Comparison of ENCODE assay signal across 2 cellular contexts in the genomic region with DNA sequence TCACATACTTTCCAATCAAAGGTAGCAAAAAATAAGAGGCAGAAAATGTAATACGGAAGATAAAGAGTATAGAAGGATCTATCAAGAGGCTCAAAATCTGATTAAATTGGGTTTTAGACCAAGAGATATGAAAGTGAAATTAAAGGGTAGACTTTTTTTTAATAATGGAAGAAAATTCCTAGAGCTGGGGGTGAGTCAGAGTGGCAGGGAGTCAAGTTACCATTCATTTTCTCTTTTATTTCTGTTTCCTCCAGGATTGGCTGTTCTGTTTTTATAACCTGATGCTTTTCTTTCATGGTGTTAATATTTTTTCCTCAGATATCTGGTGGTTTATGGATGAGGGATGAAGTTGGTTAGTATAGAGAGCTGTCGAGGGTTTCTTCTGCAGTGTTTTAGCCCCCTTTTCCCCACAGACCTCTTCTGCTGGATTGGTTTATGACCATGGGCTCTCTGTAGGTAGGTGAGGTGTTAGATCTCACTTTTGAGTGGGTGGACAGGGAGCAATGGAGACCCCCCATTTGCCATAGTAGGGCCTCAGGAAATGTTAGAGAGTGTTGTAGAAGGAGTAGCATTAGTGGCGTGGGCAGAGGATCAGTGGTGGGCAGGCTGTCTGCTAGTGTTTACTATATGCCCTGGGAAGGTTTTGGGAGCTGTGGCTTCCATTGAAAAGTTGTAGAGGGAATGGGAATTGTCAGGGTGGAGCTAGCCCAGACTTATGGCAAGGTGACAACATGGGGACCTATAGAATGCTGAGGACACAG.
TF ChIP-seq lines count a peak whose summit lies in the region.

No MANE protein-coding gene starts in this region.

TF ChIP-seq in SK-N-SH treated with all-trans-retinoic acid at 6 μM for 48 hours, 23 proteins besides CTCF, POLR2A, EP300 and RAD21 (continued from another document):
- TF ChIP-seq OSR1 (CRISPR knock-in tag; IDR thresholded peaks at IDR 0.05) (no peak), TOX (CRISPR knock-in tag; IDR thresholded peaks at IDR 0.05; ENCODE audit: borderline replicate concordance) (no peak), PPARA (CRISPR knock-in tag; IDR thresholded peaks at IDR 0.05; ENCODE audit: borderline replicate concordance) (no peak), RARB (CRISPR knock-in tag; IDR thresholded peaks at IDR 0.05) (no peak), ZFP3 (CRISPR knock-in tag; IDR thresholded peaks at IDR 0.05) (no peak), GLIS3 (CRISPR knock-in tag; IDR thresholded peaks at IDR 0.05) (no peak), CSRNP3 (CRISPR knock-in tag; IDR thresholded peaks at IDR 0.05) (no peak), ISL1 (CRISPR knock-in tag; IDR thresholded peaks at IDR 0.05) (no peak), ARNTL (CRISPR knock-in tag; IDR thresholded peaks at IDR 0.05; ENCODE audit: borderline replicate concordance, low read depth) (no peak), ESRRG (CRISPR knock-in tag; IDR thresholded peaks at IDR 0.05) (no peak), BACH2 (CRISPR knock-in tag; IDR thresholded peaks at IDR 0.05; ENCODE audit: borderline replicate concordance) (no peak), POU6F1 (CRISPR knock-in tag; IDR thresholded peaks at IDR 0.05; ENCODE audit: borderline replicate concordance, low read depth) (no peak), ZNF565 (CRISPR knock-in tag; conservative IDR thresholded peaks at IDR 0.05; ENCODE audit: low read depth) (no peak), PATZ1 (CRISPR knock-in tag; IDR thresholded peaks at IDR 0.05; ENCODE audit: borderline replicate concordance) (no peak), SNAI2 (CRISPR knock-in tag; IDR thresholded peaks at IDR 0.05) (no peak), ZNF8 (CRISPR knock-in tag; IDR thresholded peaks at IDR 0.05) (no peak)

TF ChIP-seq in SK-N-SH, 30 proteins besides CTCF, POLR2A, EP300 and RAD21 (continued from another document):
- TF ChIP-seq, protein P1, sequence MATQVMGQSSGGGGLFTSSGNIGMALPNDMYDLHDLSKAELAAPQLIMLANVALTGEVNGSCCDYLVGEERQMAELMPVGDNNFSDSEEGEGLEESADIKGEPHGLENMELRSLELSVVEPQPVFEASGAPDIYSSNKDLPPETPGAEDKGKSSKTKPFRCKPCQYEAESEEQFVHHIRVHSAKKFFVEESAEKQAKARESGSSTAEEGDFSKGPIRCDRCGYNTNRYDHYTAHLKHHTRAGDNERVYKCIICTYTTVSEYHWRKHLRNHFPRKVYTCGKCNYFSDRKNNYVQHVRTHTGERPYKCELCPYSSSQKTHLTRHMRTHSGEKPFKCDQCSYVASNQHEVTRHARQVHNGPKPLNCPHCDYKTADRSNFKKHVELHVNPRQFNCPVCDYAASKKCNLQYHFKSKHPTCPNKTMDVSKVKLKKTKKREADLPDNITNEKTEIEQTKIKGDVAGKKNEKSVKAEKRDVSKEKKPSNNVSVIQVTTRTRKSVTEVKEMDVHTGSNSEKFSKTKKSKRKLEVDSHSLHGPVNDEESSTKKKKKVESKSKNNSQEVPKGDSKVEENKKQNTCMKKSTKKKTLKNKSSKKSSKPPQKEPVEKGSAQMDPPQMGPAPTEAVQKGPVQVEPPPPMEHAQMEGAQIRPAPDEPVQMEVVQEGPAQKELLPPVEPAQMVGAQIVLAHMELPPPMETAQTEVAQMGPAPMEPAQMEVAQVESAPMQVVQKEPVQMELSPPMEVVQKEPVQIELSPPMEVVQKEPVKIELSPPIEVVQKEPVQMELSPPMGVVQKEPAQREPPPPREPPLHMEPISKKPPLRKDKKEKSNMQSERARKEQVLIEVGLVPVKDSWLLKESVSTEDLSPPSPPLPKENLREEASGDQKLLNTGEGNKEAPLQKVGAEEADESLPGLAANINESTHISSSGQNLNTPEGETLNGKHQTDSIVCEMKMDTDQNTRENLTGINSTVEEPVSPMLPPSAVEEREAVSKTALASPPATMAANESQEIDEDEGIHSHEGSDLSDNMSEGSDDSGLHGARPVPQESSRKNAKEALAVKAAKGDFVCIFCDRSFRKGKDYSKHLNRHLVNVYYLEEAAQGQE (IDR thresholded peaks at IDR 0.05; ENCODE audit: low read depth, low read length): no peak
- no peak for TF ChIP-seq RFX5 (IDR thresholded peaks at IDR 0.05; ENCODE audit: low read length)
TF ChIP-seq in SK-N-SH: peak in this region for 0.
